ENCODE assay signal across 8 cellular contexts in the genomic region with DNA sequence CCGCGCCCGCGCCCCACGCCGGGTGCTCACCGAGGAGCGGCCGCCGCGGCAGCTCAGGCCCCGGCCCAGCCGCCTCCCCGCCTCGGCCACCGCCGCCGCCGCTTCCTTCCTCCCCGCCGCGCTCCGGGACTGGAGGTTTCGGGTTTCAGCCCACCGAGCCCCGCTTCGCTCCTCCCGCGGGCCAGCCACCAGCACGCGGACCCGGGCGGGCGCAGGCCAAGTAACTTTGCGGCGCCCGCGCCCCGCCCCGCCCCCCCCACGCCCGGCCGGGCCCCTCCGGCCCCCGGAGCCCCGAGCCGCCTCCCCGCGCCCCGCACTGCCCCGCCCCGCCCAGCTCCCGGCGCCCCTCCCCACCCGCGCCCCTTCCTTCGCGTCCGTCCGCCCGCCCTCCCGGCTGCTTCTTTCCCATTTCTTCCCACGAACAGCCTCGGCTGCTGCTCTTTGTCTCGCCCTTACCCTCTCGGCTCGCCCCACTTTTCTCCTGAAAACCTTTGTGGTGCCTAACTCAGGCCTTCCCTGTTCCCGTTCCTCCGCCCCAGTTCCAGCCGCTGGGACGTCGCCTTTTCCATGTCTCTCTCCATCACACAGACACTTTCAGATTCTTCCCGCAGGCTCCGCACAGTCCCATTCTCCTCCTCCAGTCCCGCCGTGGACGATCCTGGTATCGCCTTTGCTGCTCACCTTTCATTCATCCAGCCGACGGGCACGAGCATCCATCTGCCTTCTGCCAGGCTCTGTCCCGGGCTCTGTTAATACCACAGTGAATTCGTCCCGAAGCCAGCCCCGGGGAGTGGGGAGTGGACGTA. TPM values are rescaled to one million over a fixed set of nuclear protein-coding genes. Genes with fewer than 3 reads are reported as not detected.
DNase-seq lines count a peak whose midpoint lies in the region; ATAC-seq and TF ChIP-seq lines count a peak whose summit lies in the region.

A gene with protein sequence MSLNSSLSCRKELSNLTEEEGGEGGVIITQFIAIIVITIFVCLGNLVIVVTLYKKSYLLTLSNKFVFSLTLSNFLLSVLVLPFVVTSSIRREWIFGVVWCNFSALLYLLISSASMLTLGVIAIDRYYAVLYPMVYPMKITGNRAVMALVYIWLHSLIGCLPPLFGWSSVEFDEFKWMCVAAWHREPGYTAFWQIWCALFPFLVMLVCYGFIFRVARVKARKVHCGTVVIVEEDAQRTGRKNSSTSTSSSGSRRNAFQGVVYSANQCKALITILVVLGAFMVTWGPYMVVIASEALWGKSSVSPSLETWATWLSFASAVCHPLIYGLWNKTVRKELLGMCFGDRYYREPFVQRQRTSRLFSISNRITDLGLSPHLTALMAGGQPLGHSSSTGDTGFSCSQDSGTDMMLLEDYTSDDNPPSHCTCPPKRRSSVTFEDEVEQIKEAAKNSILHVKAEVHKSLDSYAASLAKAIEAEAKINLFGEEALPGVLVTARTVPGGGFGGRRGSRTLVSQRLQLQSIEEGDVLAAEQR (minus strand): TSS at position 222 of the 806 bp plus-strand sequence. CDS start 32,080 bp downstream, outside the sequence.

- peaks cover 13% of the 10 kb centered on the region for H3K4me1 Mint-ChIP-seq in activated naive CD4-positive, alpha-beta T cell treated with anti-CD3 and anti-CD28 coated beads, Interleukin-2, amount 10 ng/mL, durations not matched to agents 7 days and 5 days

- H3K36me3 Mint-ChIP-seq in activated naive CD4-positive, alpha-beta T cell treated with anti-CD3 and anti-CD28 coated beads, Interleukin-2, amount 10 ng/mL, durations not matched to agents 7 days and 5 days: peaks cover 3% of the 10 kb centered on the region

- H3K4me3 ChIP-seq in gastroesophageal sphincter (peak within 1 kb of the TSS; percentile 67 to 82), neural cell (ENCODE audit: low read length) (peak within 1 kb of the TSS; percentile 96)

- peak within 1 kb of the TSS; percentile 94 for H2AFZ ChIP-seq in neural cell (ENCODE audit: low read depth, low read length)

- DNase-seq in AG20443 (ENCODE audit: low spot score) (peak; percentile 76), NCI-H69 (lab: John Stamatoyannopoulos, UW) (peak; percentile 72), KG1 (lab: John Stamatoyannopoulos, UW) (no peak)
- peak; percentile 55 for DNase-seq in activated naive CD4-positive, alpha-beta T cell treated with anti-CD3 and anti-CD28 coated beads, Interleukin-2, amount 10 ng/mL, durations not matched to agents 7 days and 5 days

- WGBS in gastroesophageal sphincter (ENCODE audit: low coverage in 1 of 2), 2 donors: 0% methylated on average over 16 to 32 of the region's 86 CpGs

- TF ChIP-seq EP300 in gastroesophageal sphincter (IDR thresholded peaks at IDR 0.05) (no peak), neural cell (conservative IDR thresholded peaks at IDR 0.05; ENCODE audit: poor library complexity, severe bottlenecking) (peak; percentile 27)

- H4K20me1 ChIP-seq in neural cell (ENCODE audit: insufficient read depth): no peaks in the 10 kb centered on the region

- peak within 1 kb of the TSS; percentile 73 for H3K4me3 Mint-ChIP-seq in activated naive CD4-positive, alpha-beta T cell treated with anti-CD3 and anti-CD28 coated beads, Interleukin-2, amount 10 ng/mL, durations not matched to agents 7 days and 5 days

- H3K4me2 ChIP-seq in neural cell (ENCODE audit: low read length): peak within 1 kb of the TSS; percentile 85

- H3K27ac ChIP-seq in gastroesophageal sphincter (peak within 1 kb of the TSS; percentile 64 to 91 (median 83)), neural cell (ENCODE audit: low read length) (peak within 1 kb of the TSS; percentile 85)

- H3F3A ChIP-seq in neural cell (ENCODE audit: insufficient read depth, low read length, poor library complexity, severe bottlenecking): no peaks in the 10 kb centered on the region

- H3K9me3 ChIP-seq in gastroesophageal sphincter (no peaks in the 10 kb centered on the region), neural cell (ENCODE audit: low read length) (no peaks in the 10 kb centered on the region)

- H3K27me3 ChIP-seq in gastroesophageal sphincter (no peaks in the 10 kb centered on the region), neural cell (ENCODE audit: insufficient read depth, low read depth, low read length) (no peaks in the 10 kb centered on the region)

- CTCF ChIA-PET in activated naive CD4-positive, alpha-beta T cell treated with anti-CD3 and anti-CD28 coated beads, Interleukin-2, amount 10 ng/mL, durations not matched to agents 7 days and 5 days (lab: Charles Lee): no interaction called here

- no peaks in the 10 kb centered on the region for H3K9me3 Mint-ChIP-seq in activated naive CD4-positive, alpha-beta T cell treated with anti-CD3 and anti-CD28 coated beads, Interleukin-2, amount 10 ng/mL, durations not matched to agents 7 days and 5 days

- no peaks in the 10 kb centered on the region for H3K9me2 ChIP-seq in neural cell (ENCODE audit: insufficient read depth, low read length)

- peaks cover 0 to 37% (median 10%) of the 10 kb centered on the region in 3 donors for H3K4me1 ChIP-seq in gastroesophageal sphincter

- peaks cover 55% of the 10 kb centered on the region for H3K27me3 Mint-ChIP-seq in activated naive CD4-positive, alpha-beta T cell treated with anti-CD3 and anti-CD28 coated beads, Interleukin-2, amount 10 ng/mL, durations not matched to agents 7 days and 5 days

- H3K27ac Mint-ChIP-seq in activated naive CD4-positive, alpha-beta T cell treated with anti-CD3 and anti-CD28 coated beads, Interleukin-2, amount 10 ng/mL, durations not matched to agents 7 days and 5 days: no peak within 1 kb of the TSS

- peak in 1 of 2 donors; percentile 12 for TF ChIP-seq POLR2A in gastroesophageal sphincter (IDR thresholded peaks at IDR 0.05)

- H3K36me3 ChIP-seq in gastroesophageal sphincter (no peaks in the 10 kb centered on the region), neural cell (ENCODE audit: insufficient read depth, low read length) (no peaks in the 10 kb centered on the region)

- no peak for TF ChIP-seq RAD21 in neural cell (conservative IDR thresholded peaks at IDR 0.05)

- H3K79me2 ChIP-seq in neural cell (replicated peaks; ENCODE audit: insufficient read depth, low read length): peaks cover 50% of the 10 kb centered on the region

- ATAC-seq in GM21390 (IDR thresholded peaks at IDR 0.05; ENCODE audit: unreplicated experiment): peak; percentile 46
- ATAC-seq in gastroesophageal sphincter: peak; percentile 67
- no peak for ATAC-seq in HG03139 (IDR thresholded peaks at IDR 0.05; ENCODE audit: unreplicated experiment)

- peak within 1 kb of the TSS; percentile 91 for H3K9ac ChIP-seq in neural cell (ENCODE audit: low read length)

- TF ChIP-seq CTCF in gastroesophageal sphincter (IDR thresholded peaks at IDR 0.05) (peak in 1 of 4 experiments; percentile 36), neural cell (IDR thresholded peaks at IDR 0.05; ENCODE audit: poor library complexity, severe bottlenecking) (peak; percentile 36)

TF ChIP-seq in neural cell, 6 proteins besides CTCF, POLR2A, EP300 and RAD21:
- TF ChIP-seq SMC3 (conservative IDR thresholded peaks at IDR 0.05; ENCODE audit: poor library complexity): peak; percentile 27
- peak; percentile 94 for TF ChIP-seq REST (IDR thresholded peaks at IDR 0.05; ENCODE audit: borderline replicate concordance)
- peak; percentile 91 for TF ChIP-seq TAF1 (IDR thresholded peaks at IDR 0.05; ENCODE audit: low read depth)
- TF ChIP-seq EZH2 (IDR thresholded peaks at IDR 0.05; ENCODE audit: borderline replicate concordance, insufficient read depth, low read length, poor library complexity, severe bottlenecking): no peak
- peak; percentile 35 for TF ChIP-seq MXI1 (conservative IDR thresholded peaks at IDR 0.05; ENCODE audit: poor library complexity, severe bottlenecking)
- TF ChIP-seq POLR2AphosphoS5 (IDR thresholded peaks at IDR 0.05): peak; percentile 80

RNA-seq across cellular contexts. Expression of the gene that starts here (rescaled TPM):
- 10 to 100 TPM; 17.4 to 36.9 (median 20.1) TPM for total RNA-seq in gastroesophageal sphincter
- 39.0 and 45.5 TPM in 2 replicates for polyA plus RNA-seq in neural cell
- polyA minus RNA-seq in neural cell: 84.2 and 84.4 TPM in 2 replicates
